ENCODE assay signal across 23 cellular contexts in the genomic region with DNA sequence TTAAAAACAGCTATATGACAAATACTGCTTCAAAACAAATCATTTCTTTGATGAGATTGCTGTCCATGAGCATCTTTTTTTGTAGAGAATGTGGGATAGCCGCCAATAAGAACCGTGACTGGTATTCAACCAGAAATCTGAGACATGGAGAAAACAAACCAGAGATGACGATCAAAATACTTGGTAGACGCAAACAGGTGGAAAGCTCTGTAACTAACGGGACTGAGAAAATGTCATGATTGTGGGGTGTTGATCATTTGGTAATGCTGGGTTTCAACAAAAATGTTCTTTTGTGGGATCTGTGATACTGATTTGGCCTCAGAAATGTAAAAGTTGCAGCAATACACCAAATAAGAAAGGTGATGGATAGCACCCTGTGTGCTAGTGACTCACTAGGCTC.
"Had no signal": no experiment of that assay in that cellular context is flagged by ENCODE, and none has a peak within 500 bp of the region (broad histone marks: within the 10 kb centered on the region; RNA-seq: fewer than 3 reads in every experiment).

No MANE protein-coding gene starts in this region.

- H3K4me1 ChIP-seq: breast epithelium, esophagus squamous epithelium, gastrocnemius medialis, right lobe of liver, thyroid gland had no signal

- H3K27ac ChIP-seq: esophagus squamous epithelium, gastrocnemius medialis, heart left ventricle, right lobe of liver, thyroid gland had no signal

- H3K27me3 Mint-ChIP-seq: activated CD4-positive, alpha-beta T cell treated with anti-CD3 and anti-CD28 coated beads for 36 hours; activated naive CD8-positive, alpha-beta T cell treated with anti-CD3 and anti-CD28 coated beads for 36 hours; naive thymus-derived CD4-positive, alpha-beta T cell; stimulated activated memory B cell treated with anti-CD40 and anti-IgM and Interleukin-4, amounts not matched to agents 10 μg/mL and 1 μg/mL and 100 μg/mL, for 72 hours; T-cell had no signal

- H3K9me3 Mint-ChIP-seq: activated naive CD8-positive, alpha-beta T cell treated with anti-CD3 and anti-CD28 coated beads for 36 hours; activated T-helper 1 cell treated with anti-CD3 and anti-CD28 coated beads, Interleukin-12 subunit alpha, Interleukin-12 subunit beta, Interleukin-2, Interleukin-4 antibody, amounts not matched to agents 30 ng/mL and 10 ng/mL and 1 ng/mL, durations not matched to agents 14 hours and 24 hours and 36 hours; naive thymus-derived CD4-positive, alpha-beta T cell; stimulated activated memory B cell treated with anti-CD40 and anti-IgM and Interleukin-4, amounts not matched to agents 10 μg/mL and 1 μg/mL and 100 μg/mL, for 72 hours; T-cell; WTC11 had no signal

- H3K4me3 Mint-ChIP-seq: activated CD4-positive, alpha-beta T cell treated with anti-CD3 and anti-CD28 coated beads for 36 hours; activated naive CD8-positive, alpha-beta T cell treated with anti-CD3 and anti-CD28 coated beads for 36 hours; activated T-helper 1 cell treated with anti-CD3 and anti-CD28 coated beads, Interleukin-12 subunit alpha, Interleukin-12 subunit beta, Interleukin-2, Interleukin-4 antibody, amounts not matched to agents 30 ng/mL and 10 ng/mL and 1 ng/mL, durations not matched to agents 14 hours and 24 hours and 36 hours; naive thymus-derived CD4-positive, alpha-beta T cell; stimulated activated memory B cell treated with anti-CD40 and anti-IgM and Interleukin-4, amounts not matched to agents 10 μg/mL and 1 μg/mL and 100 μg/mL, for 72 hours; T-cell; WTC11 had no signal

- H3K4me3 ChIP-seq: breast epithelium, esophagus squamous epithelium, gastrocnemius medialis, heart left ventricle, right lobe of liver, thyroid gland had no signal

- H3K27ac Mint-ChIP-seq: activated CD4-positive, alpha-beta T cell treated with anti-CD3 and anti-CD28 coated beads for 36 hours; activated naive CD8-positive, alpha-beta T cell treated with anti-CD3 and anti-CD28 coated beads for 36 hours; activated T-helper 1 cell treated with anti-CD3 and anti-CD28 coated beads, Interleukin-12 subunit alpha, Interleukin-12 subunit beta, Interleukin-2, Interleukin-4 antibody, amounts not matched to agents 30 ng/mL and 10 ng/mL and 1 ng/mL, durations not matched to agents 14 hours and 24 hours and 36 hours; naive thymus-derived CD4-positive, alpha-beta T cell; stimulated activated memory B cell treated with anti-CD40 and anti-IgM and Interleukin-4, amounts not matched to agents 10 μg/mL and 1 μg/mL and 100 μg/mL, for 72 hours; T-cell; WTC11 had no signal

- H3K4me1 Mint-ChIP-seq: activated CD4-positive, alpha-beta T cell treated with anti-CD3 and anti-CD28 coated beads for 36 hours; activated naive CD8-positive, alpha-beta T cell treated with anti-CD3 and anti-CD28 coated beads for 36 hours; naive thymus-derived CD4-positive, alpha-beta T cell; stimulated activated memory B cell treated with anti-CD40 and anti-IgM and Interleukin-4, amounts not matched to agents 10 μg/mL and 1 μg/mL and 100 μg/mL, for 72 hours; T-cell; WTC11 had no signal

- FAIRE-seq: endothelial cell of umbilical vein had no signal

- DNase-seq: activated CD4-positive, alpha-beta T cell treated with anti-CD3 and anti-CD28 coated beads for 36 hours; activated CD4-positive, alpha-beta T cell treated with anti-CD3 and anti-CD28 coated beads, Interleukin-2, amount 50 U/mL, for 48 hours; activated gamma-delta T cell treated with Interleukin-2 at 50 U/mL for 16 hours; activated naive CD8-positive, alpha-beta T cell treated with anti-CD3 and anti-CD28 coated beads for 36 hours; activated T-cell treated with anti-CD3 and anti-CD28 coated beads for 4 hours; cerebellar nuclear complex; dermis blood vessel endothelial cell; effector memory CD4-positive, alpha-beta T cell; esophagus squamous epithelium; gastrocnemius medialis; heart left ventricle; kidney glomerular epithelial cell; left ventricle myocardium superior; naive thymus-derived CD4-positive, alpha-beta T cell; right lobe of liver; stimulated activated CD4-positive, alpha-beta T cell treated with anti-CD3 and anti-CD28 coated beads, Interleukin-4, amount 100 ng/mL, for 4 hours; T-cell; thyroid gland had no signal

- H3K9me3 ChIP-seq: breast epithelium, esophagus squamous epithelium, gastrocnemius medialis, right lobe of liver, thyroid gland had no signal

- H3K36me3 ChIP-seq: breast epithelium, esophagus squamous epithelium, gastrocnemius medialis, heart left ventricle, right lobe of liver, thyroid gland had no signal

- H3K27me3 ChIP-seq: breast epithelium, esophagus squamous epithelium, gastrocnemius medialis, heart left ventricle, right lobe of liver, thyroid gland had no signal

- H3K36me3 Mint-ChIP-seq: activated naive CD8-positive, alpha-beta T cell treated with anti-CD3 and anti-CD28 coated beads for 36 hours; naive thymus-derived CD4-positive, alpha-beta T cell; stimulated activated memory B cell treated with anti-CD40 and anti-IgM and Interleukin-4, amounts not matched to agents 10 μg/mL and 1 μg/mL and 100 μg/mL, for 72 hours; T-cell; WTC11 had no signal
